Comparison of ENCODE assay signal across 9 cellular contexts in genomic region chr20:219290-220115, GRCh38. TPM values are rescaled to one million over a fixed set of nuclear protein-coding genes. Genes with fewer than 3 reads are reported as not detected.
A peak's percentile ranks its signal among the peaks of the same experiment; 100 is the strongest.
DNase-seq lines count a peak whose midpoint lies in the region; ATAC-seq, FAIRE-seq and TF ChIP-seq lines count a peak whose summit lies in the region.
"Had no signal": no experiment of that assay in that cellular context is flagged by ENCODE, and none has a peak within 500 bp of the region (broad histone marks: within the 10 kb centered on the region; RNA-seq: fewer than 3 reads in every experiment).

No MANE protein-coding gene starts in this region.

- H3K36me3 ChIP-seq in NT2/D1 (ENCODE audit: insufficient read depth, insufficient read length, low read length), result no peaks in the 10 kb centered on the region

- no peak overlapping the region for H3K4me3 ChIP-seq in NT2/D1 (ENCODE audit: insufficient read length, low read depth)

- peak; percentile 17 for FAIRE-seq in GM12892 (lab: Jason Lieb, UNC)
- FAIRE-seq: GM18507 had no signal

- TF ChIP-seq CTCF in foreskin keratinocyte (conservative IDR thresholded peaks at IDR 0.05), result peak; percentile 63

- H3K27me3 ChIP-seq in NT2/D1 (ENCODE audit: insufficient read depth, insufficient read length), result peaks cover 4% of the 10 kb centered on the region
- peaks cover 67% of the 10 kb centered on the region for H3K27me3 ChIP-seq in foreskin keratinocyte

- ATAC-seq in foreskin keratinocyte (peak; percentile 38), HG02571 (IDR thresholded peaks at IDR 0.05; ENCODE audit: unreplicated experiment) (no peak), GM21717 (IDR thresholded peaks at IDR 0.05; ENCODE audit: unreplicated experiment) (no peak), HG02938 (IDR thresholded peaks at IDR 0.05; ENCODE audit: unreplicated experiment) (no peak), HG03175 (IDR thresholded peaks at IDR 0.05; ENCODE audit: unreplicated experiment) (no peak)

- no peak for TF ChIP-seq POLR2A in GM12892 (IDR thresholded peaks at IDR 0.05; ENCODE audit: low read depth, low read length)

- DNase-seq in A172 (ENCODE audit: low spot score) (peak; percentile 34), GM12892 (ENCODE audit: insufficient read length) (no peak), NT2/D1 (ENCODE audit: low read depth, low spot score) (peak; percentile 35), foreskin keratinocyte (peak in 1 of 2 donors; percentile 27)

- H3K27ac ChIP-seq in foreskin keratinocyte, result no peak overlapping the region

- H3K9me3 ChIP-seq in NT2/D1 (ENCODE audit: insufficient read depth, low read length), result no peaks in the 10 kb centered on the region

- no peak overlapping the region for H3K9ac ChIP-seq in NT2/D1 (ENCODE audit: insufficient read length, low read depth)

- H3K4me1 ChIP-seq in NT2/D1 (ENCODE audit: insufficient read depth, insufficient read length) (no peaks in the 10 kb centered on the region), foreskin keratinocyte (no peaks in the 10 kb centered on the region)

RNA-seq across cellular contexts. Expression of gene DEFB129, which starts 7.6 kb away (rescaled TPM):
- total RNA-seq in A172 (2014; rRNA removed; shearing (Covaris generic)), result not detected in 2 replicates
- polyA plus RNA-seq in GM12892 (2012; ENCODE audit: missing spikeins), result not detected
- not detected in 2 replicates for total RNA-seq in foreskin keratinocyte
- polyA plus RNA-seq in foreskin keratinocyte, result not detected in 2 replicates

RNA-seq across cellular contexts. Expression of gene DEFB128, which starts 30.0 kb away (rescaled TPM):
- total RNA-seq in A172 (2014; rRNA removed; shearing (Covaris generic)), result not detected in 2 replicates
- not detected for polyA plus RNA-seq in GM12892 (2012; ENCODE audit: missing spikeins)
- total RNA-seq in foreskin keratinocyte, result not detected in 2 replicates
- not detected in 2 replicates for polyA plus RNA-seq in foreskin keratinocyte

RNA-seq across cellular contexts. Expression of gene DEFB132, which starts 38.0 kb away (rescaled TPM):
- not detected in 2 replicates for total RNA-seq in A172 (2014; rRNA removed; shearing (Covaris generic))
- polyA plus RNA-seq in GM12892 (2012; ENCODE audit: missing spikeins), result not detected
- total RNA-seq in foreskin keratinocyte, result not detected in 2 replicates
- polyA plus RNA-seq in foreskin keratinocyte, result not detected in 2 replicates
